ENCODE assay signal across 8 cellular contexts in genomic region chr9:38371495-38371894, GRCh38. TPM values are rescaled to one million over a fixed set of nuclear protein-coding genes. Genes with fewer than 3 reads are reported as not detected.
DNase-seq lines count a peak whose midpoint lies in the region; ATAC-seq, FAIRE-seq and TF ChIP-seq lines count a peak whose summit lies in the region.

No MANE protein-coding gene starts in this region.

- no peaks in the 10 kb centered on the region for H3K36me3 ChIP-seq in H7 (replicated peaks; ENCODE audit: control insufficient read depth, insufficient read depth, low read length)
- no peaks in the 10 kb centered on the region for H3K36me3 ChIP-seq in colonic mucosa
- no peaks in the 10 kb centered on the region for H3K36me3 ChIP-seq in small intestine (ENCODE audit: control insufficient read depth in 2 of 2, insufficient read depth in 2 of 2, low read length in 2 of 2)

- no peaks in the 10 kb centered on the region for H3K9me3 Mint-ChIP-seq in activated CD4-positive, alpha-beta T cell treated with anti-CD3 and anti-CD28 coated beads for 36 hours (ENCODE audit: low read depth)
- no peaks in the 10 kb centered on the region for H3K9me3 Mint-ChIP-seq in activated T-cell treated with anti-CD3 and anti-CD28 coated beads, Interleukin-2, amount 50 U/mL, for 4 hours

- H3K4me3 ChIP-seq in H7 (ENCODE audit: insufficient read depth, low read depth, low read length) (no peak overlapping the region), colonic mucosa (no peak overlapping the region), small intestine (ENCODE audit: low read depth in 1 of 2, low read length in 2 of 2) (no peak overlapping the region)

- H3K4me1 ChIP-seq in colonic mucosa (no peaks in the 10 kb centered on the region), small intestine (ENCODE audit: control insufficient read depth in 2 of 2, insufficient read depth in 1 of 2, low read depth in 1 of 2, low read length in 1 of 2) (no peaks in the 10 kb centered on the region)

- 56 to 80% (median 56%) methylated on average over 2 of the region's 2 CpGs for WGBS in small intestine, 3 donors

- H3K9ac ChIP-seq in colonic mucosa (ENCODE audit: low read depth in 2 of 2, low read length in 2 of 2): no peak overlapping the region

- H3K27ac ChIP-seq in colonic mucosa (no peak overlapping the region), small intestine (ENCODE audit: low read depth in 1 of 2, low read length in 1 of 2) (no peak overlapping the region)

- FAIRE-seq in small intestine (lab: Jason Lieb, UNC): no peak

- no peaks in the 10 kb centered on the region for H3K36me3 Mint-ChIP-seq in activated CD4-positive, alpha-beta T cell treated with anti-CD3 and anti-CD28 coated beads for 36 hours (ENCODE audit: low read depth)
- H3K36me3 Mint-ChIP-seq in activated T-cell treated with anti-CD3 and anti-CD28 coated beads, Interleukin-2, amount 50 U/mL, for 4 hours (ENCODE audit: insufficient read depth): no peaks in the 10 kb centered on the region

- H3K4me1 Mint-ChIP-seq in activated CD4-positive, alpha-beta T cell treated with anti-CD3 and anti-CD28 coated beads for 36 hours: no peaks in the 10 kb centered on the region
- H3K4me1 Mint-ChIP-seq in activated T-cell treated with anti-CD3 and anti-CD28 coated beads, Interleukin-2, amount 50 U/mL, for 4 hours (ENCODE audit: low read depth): no peaks in the 10 kb centered on the region

- H3K9me3 ChIP-seq in colonic mucosa (no peaks in the 10 kb centered on the region), small intestine (ENCODE audit: control insufficient read depth, low read depth) (no peaks in the 10 kb centered on the region)

- H3K27ac Mint-ChIP-seq in activated CD4-positive, alpha-beta T cell treated with anti-CD3 and anti-CD28 coated beads for 36 hours: no peak overlapping the region

- ATAC-seq in activated CD4-positive, alpha-beta T cell treated with anti-CD3 and anti-CD28 coated beads for 36 hours: peak; percentile 75
- no peak for ATAC-seq in activated T-cell treated with anti-CD3 and anti-CD28 coated beads, Interleukin-2, amount 50 U/mL, for 4 hours

- POLR2A ChIA-PET in activated CD4-positive, alpha-beta T cell treated with anti-CD3 and anti-CD28 coated beads for 36 hours (lab: Charles Lee): no interaction called here

- peaks cover 2% of the 10 kb centered on the region for H3K27me3 Mint-ChIP-seq in activated CD4-positive, alpha-beta T cell treated with anti-CD3 and anti-CD28 coated beads for 36 hours
- H3K27me3 Mint-ChIP-seq in activated T-cell treated with anti-CD3 and anti-CD28 coated beads, Interleukin-2, amount 50 U/mL, for 4 hours (ENCODE audit: low read depth): peaks cover 7% of the 10 kb centered on the region

- DNase-seq in activated CD4-positive, alpha-beta T cell treated with anti-CD3 and anti-CD28 coated beads for 36 hours: peak; percentile 47
- DNase-seq in activated CD4-positive, alpha-beta T cell treated with anti-CD3 and anti-CD28 coated beads, Interleukin-2, amount 50 U/mL, for 48 hours: no peak
- DNase-seq in H7 (peak; percentile 53), NCI-H460 (ENCODE audit: extremely low read depth, low read depth) (peak; percentile 14), colonic mucosa (peak; percentile 54), small intestine (peak; percentile 62), germinal center (ENCODE audit: low spot score) (no peak)
- DNase-seq in activated T-cell treated with anti-CD3 and anti-CD28 coated beads, Interleukin-2, amount 50 U/mL, for 4 hours: no peak

- CTCF ChIA-PET in activated CD4-positive, alpha-beta T cell treated with anti-CD3 and anti-CD28 coated beads for 36 hours (lab: Charles Lee): no interaction called here

- H3K27me3 ChIP-seq in H7 (ENCODE audit: control insufficient read depth, insufficient read depth, low read length): peaks cover 4% of the 10 kb centered on the region; the same call in 1 of the 2 replicates
- no peaks in the 10 kb centered on the region for H3K27me3 ChIP-seq in colonic mucosa
- no peaks in the 10 kb centered on the region for H3K27me3 ChIP-seq in small intestine (ENCODE audit: control insufficient read depth in 2 of 2, insufficient read depth in 2 of 2, low read length in 2 of 2)

- intact Hi-C loops in activated CD4-positive, alpha-beta T cell treated with anti-CD3 and anti-CD28 coated beads for 36 hours (cut with DNase I, micrococcal nuclease): loop anchor here in 1 of 2 experiments (1.0 kb wide), 2 partner anchors 29 to 62 kb away; no protein-coding TSS in a partner anchor
- intact Hi-C loops in colonic mucosa (cut with DNase I): no loop called here

- no peak for TF ChIP-seq CTCF in colonic mucosa (IDR thresholded peaks at IDR 0.05)

- H3K4me3 Mint-ChIP-seq in activated CD4-positive, alpha-beta T cell treated with anti-CD3 and anti-CD28 coated beads for 36 hours: no peak overlapping the region
- H3K4me3 Mint-ChIP-seq in activated T-cell treated with anti-CD3 and anti-CD28 coated beads, Interleukin-2, amount 50 U/mL, for 4 hours: no peak overlapping the region

RNA-seq across cellular contexts. Expression of gene ALDH1B1, which starts 21.0 kb away (rescaled TPM):
- 10 to 100 TPM; 20.3 to 21.8 TPM for total RNA-seq in activated CD4-positive, alpha-beta T cell treated with anti-CD3 and anti-CD28 coated beads for 36 hours
- 35.8 and 37.3 TPM in 2 replicates for total RNA-seq in H7 (2014; rRNA removed; shearing (Covaris generic))
- 21.3 and 22.6 TPM in 2 replicates for total RNA-seq in NCI-H460 (2014; rRNA removed; shearing (Covaris generic))
- polyA plus RNA-seq in NCI-H460 (2014; cell fraction: nucleus; rRNA removed): 17.6 and 18.5 TPM in 2 replicates
- total RNA-seq in colonic mucosa: 10 to 100 TPM; 58.7 to 89.9 TPM
- polyA plus RNA-seq in small intestine: 10 to 100 TPM in 1 of 3 donors, 1 to 10 TPM in 2; 4.2 to 60.9 (median 6.8) TPM
- total RNA-seq in activated T-cell treated with anti-CD3 and anti-CD28 coated beads, Interleukin-2, amount 50 U/mL, for 4 hours: 10 to 100 TPM; 15.7 to 26.9 (median 22.0) TPM

RNA-seq across cellular contexts. Expression of gene IGFBPL1, which starts 52.8 kb away (rescaled TPM):
- under 1 TPM in 1 of 2 experiments, not detected in 1; 0.21 TPM for total RNA-seq in activated CD4-positive, alpha-beta T cell treated with anti-CD3 and anti-CD28 coated beads for 36 hours
- 86.4 and 92.1 TPM in 2 replicates for total RNA-seq in H7 (2014; rRNA removed; shearing (Covaris generic))
- total RNA-seq in NCI-H460 (2014; rRNA removed; shearing (Covaris generic)): 2.1 and 4.1 TPM in 2 replicates
- 9.6 TPM in 2 replicates for polyA plus RNA-seq in NCI-H460 (2014; cell fraction: nucleus; rRNA removed)
- total RNA-seq in colonic mucosa: 1 to 10 TPM in 1 of 2 donors, under 1 TPM in 1; 0.82 to 1.3 TPM
- under 1 TPM in 1 of 3 donors, not detected in 2; 0.95 TPM for polyA plus RNA-seq in small intestine
- total RNA-seq in activated T-cell treated with anti-CD3 and anti-CD28 coated beads, Interleukin-2, amount 50 U/mL, for 4 hours: under 1 TPM in 1 of 3 donors, not detected in 2; 0.24 TPM

Comparison
In these comparisons a context has a peak if more than half of its experiments do, and no peak if none do; other contexts are left out.
1. DNase-seq: peak in activated CD4-positive, alpha-beta T cell treated with anti-CD3 and anti-CD28 coated beads for 36 hours (single experiment), H7 (single experiment), NCI-H460 (single experiment), colonic mucosa (single experiment) and small intestine (single experiment); none in activated CD4-positive, alpha-beta T cell treated with anti-CD3 and anti-CD28 coated beads, Interleukin-2, amount 50 U/mL, for 48 hours (0 of 2), germinal center (single experiment) and activated T-cell treated with anti-CD3 and anti-CD28 coated beads, Interleukin-2, amount 50 U/mL, for 4 hours (single experiment).
2. RNA of gene IGFBPL1, which starts 52.8 kb away (total RNA-seq): 86.4 to 92.1 TPM in H7; 2.1 to 4.1 TPM in NCI-H460, 0.82 to 1.3 TPM in colonic mucosa, 0.21 TPM in activated CD4-positive, alpha-beta T cell treated with anti-CD3 and anti-CD28 coated beads for 36 hours and 0.24 TPM in activated T-cell treated with anti-CD3 and anti-CD28 coated beads, Interleukin-2, amount 50 U/mL, for 4 hours; every median in the first group is over 10 times any median in the second.